In genomic region chr19:15441317-15441716, GRCh38 we compare ENCODE assay signal across 26 cellular contexts. TPM values are rescaled to one million over a fixed set of nuclear protein-coding genes. Genes with fewer than 3 reads are reported as not detected.
"Had no signal": no experiment of that assay in that cellular context is flagged by ENCODE, and none has a peak within 500 bp of the region (broad histone marks: within the 10 kb centered on the region; RNA-seq: fewer than 3 reads in every experiment).

No MANE protein-coding gene starts in this region.

- H3K4me1 Mint-ChIP-seq: activated CD4-positive, alpha-beta T cell treated with anti-CD3 and anti-CD28 coated beads, Interleukin-2, amount 10 ng/mL, durations not matched to agents 7 days and 5 days had no signal

- H3K27ac Mint-ChIP-seq: activated CD4-positive, alpha-beta memory T cell treated with anti-CD3 and anti-CD28 coated beads for 36 hours; activated CD4-positive, alpha-beta T cell treated with anti-CD3 and anti-CD28 coated beads, Interleukin-2, amount 10 ng/mL, durations not matched to agents 7 days and 5 days; activated naive CD4-positive, alpha-beta T cell treated with anti-CD3 and anti-CD28 coated beads, Interleukin-2, amount 50 U/mL, for 72 hours; activated naive CD8-positive, alpha-beta T cell treated with anti-CD3 and anti-CD28 coated beads, Interleukin-2, amount 50 U/mL, for 24 hours; T-helper 1 cell treated with Interleukin-12 subunit alpha and Interleukin-12 subunit beta and Interleukin-4 antibody, amounts not matched to agents 30 μg/mL and 1 μg/mL, for 36 hours had no signal

- H3K9me3 Mint-ChIP-seq: activated CD4-positive, alpha-beta memory T cell treated with anti-CD3 and anti-CD28 coated beads for 36 hours; activated CD4-positive, alpha-beta T cell treated with anti-CD3 and anti-CD28 coated beads, Interleukin-2, amount 10 ng/mL, durations not matched to agents 7 days and 5 days; activated naive CD4-positive, alpha-beta T cell treated with anti-CD3 and anti-CD28 coated beads, Interleukin-2, amount 50 U/mL, for 72 hours; activated naive CD8-positive, alpha-beta T cell treated with anti-CD3 and anti-CD28 coated beads, Interleukin-2, amount 50 U/mL, for 24 hours; activated T-cell treated with anti-CD3 and anti-CD28 coated beads, Interleukin-2, amount 50 U/mL, for 4 hours; T-helper 1 cell treated with Interleukin-12 subunit alpha and Interleukin-12 subunit beta and Interleukin-4 antibody, amounts not matched to agents 30 μg/mL and 1 μg/mL, for 36 hours had no signal

- ATAC-seq: activated naive CD4-positive, alpha-beta T cell treated with anti-CD3 and anti-CD28 coated beads, Interleukin-2, amount 50 U/mL, for 72 hours; activated naive CD8-positive, alpha-beta T cell treated with anti-CD3 and anti-CD28 coated beads, Interleukin-2, amount 50 U/mL, for 24 hours; activated T-cell treated with anti-CD3 and anti-CD28 coated beads, Interleukin-2, amount 50 U/mL, for 4 hours; body of pancreas had no signal

- H3K27me3 Mint-ChIP-seq: activated CD4-positive, alpha-beta memory T cell treated with anti-CD3 and anti-CD28 coated beads for 36 hours; activated CD4-positive, alpha-beta T cell treated with anti-CD3 and anti-CD28 coated beads, Interleukin-2, amount 10 ng/mL, durations not matched to agents 7 days and 5 days; activated naive CD8-positive, alpha-beta T cell treated with anti-CD3 and anti-CD28 coated beads, Interleukin-2, amount 50 U/mL, for 24 hours had no signal

- DNase-seq: activated CD4-positive, alpha-beta memory T cell treated with anti-CD3 and anti-CD28 coated beads for 36 hours; activated CD4-positive, alpha-beta T cell treated with anti-CD3 and anti-CD28 coated beads, Interleukin-2, amount 10 ng/mL, durations not matched to agents 7 days and 5 days; activated CD4-positive, CD25-positive, alpha-beta regulatory T cell treated with anti-CD3 and anti-CD28 coated beads, Interleukin-2, amount 50 U/mL, for 72 hours; activated CD8-positive, alpha-beta memory T cell treated with anti-CD3 and anti-CD28 coated beads for 24 hours; activated effector memory CD4-positive, alpha-beta T cell treated with anti-CD3 and anti-CD28 coated beads, Interleukin-2, amount 50 U/mL, for 16 hours; activated naive CD4-positive, alpha-beta T cell treated with Interleukin-2 at 50 U/mL for 16 hours; activated naive CD8-positive, alpha-beta T cell treated with anti-CD3 and anti-CD28 coated beads, Interleukin-2, amount 50 U/mL, for 24 hours; activated T-cell treated with anti-CD3 and anti-CD28 coated beads, Interleukin-2, amount 50 U/mL, for 4 hours; amniotic stem cell; central memory CD4-positive, alpha-beta T cell; Karpas-422; MM.1S; NCI-H1105 treated with DMSO at 0.1 percent for 48 hours; NCI-H1436 treated with DMSO at 0.1 percent for 48 hours; NCI-H187; NCI-H2081; NCI-H510A treated with DMSO at 0.1 percent for 48 hours; NCI-H69; SHP77 treated with DMSO at 0.1 percent for 48 hours had no signal

- H3K4me3 Mint-ChIP-seq: activated CD4-positive, alpha-beta memory T cell treated with anti-CD3 and anti-CD28 coated beads for 36 hours; activated CD4-positive, alpha-beta T cell treated with anti-CD3 and anti-CD28 coated beads, Interleukin-2, amount 10 ng/mL, durations not matched to agents 7 days and 5 days; activated naive CD8-positive, alpha-beta T cell treated with anti-CD3 and anti-CD28 coated beads, Interleukin-2, amount 50 U/mL, for 24 hours; activated T-cell treated with anti-CD3 and anti-CD28 coated beads, Interleukin-2, amount 50 U/mL, for 4 hours; T-helper 1 cell treated with Interleukin-12 subunit alpha and Interleukin-12 subunit beta and Interleukin-4 antibody, amounts not matched to agents 30 μg/mL and 1 μg/mL, for 36 hours had no signal

- H3K36me3 Mint-ChIP-seq: activated CD4-positive, alpha-beta memory T cell treated with anti-CD3 and anti-CD28 coated beads for 36 hours; activated naive CD4-positive, alpha-beta T cell treated with anti-CD3 and anti-CD28 coated beads, Interleukin-2, amount 50 U/mL, for 72 hours had no signal

RNA-seq across cellular contexts. Expression of gene RASAL3, which starts 23.0 kb away (rescaled TPM):
- total RNA-seq: bronchial epithelial cell, PC-9 had no signal

RNA-seq across cellular contexts. Expression of gene PGLYRP2, which starts 38.0 kb away (rescaled TPM):
- total RNA-seq: ascending aorta, body of pancreas, bronchial epithelial cell, chondrocyte, PC-9 had no signal
